ENCODE assay signal across 13 cellular contexts in genomic region chr11:72624496-72625201, GRCh38. TPM values are rescaled to one million over a fixed set of nuclear protein-coding genes. Genes with fewer than 3 reads are reported as not detected.
DNase-seq lines count a peak whose midpoint lies in the region; ATAC-seq and TF ChIP-seq lines count a peak whose summit lies in the region.
"Had no signal": no experiment of that assay in that cellular context is flagged by ENCODE, and none has a peak within 500 bp of the region (broad histone marks: within the 10 kb centered on the region; RNA-seq: fewer than 3 reads in every experiment).

No MANE protein-coding gene starts in this region.

- no peaks in the 10 kb centered on the region for H3K36me3 ChIP-seq in muscle layer of colon (ENCODE audit: insufficient read depth, low read length)
- no peaks in the 10 kb centered on the region for H3K36me3 ChIP-seq in tibial nerve

- H3K27me3 ChIP-seq in muscle layer of colon (ENCODE audit: control insufficient read depth in 1 of 2, insufficient read depth in 2 of 2, low read length in 2 of 2) (no peaks in the 10 kb centered on the region), tibial nerve (no peaks in the 10 kb centered on the region)

- peak; percentile 66 to 82 for TF ChIP-seq EP300 in tibial nerve (IDR thresholded peaks at IDR 0.05)

- H3K4me3 ChIP-seq in muscle layer of colon (ENCODE audit: low read depth in 1 of 2, low read length in 2 of 2) (no peak overlapping the region), tibial nerve (no peak overlapping the region)

- peaks cover 61% of the 10 kb centered on the region for H3K4me1 ChIP-seq in muscle layer of colon (ENCODE audit: insufficient read depth, low read length)
- peaks cover 0 to 31% (median 8%) of the 10 kb centered on the region in 4 donors for H3K4me1 ChIP-seq in tibial nerve
- H3K4me1 ChIP-seq: foreskin keratinocyte had no signal

- 67 to 85% methylated on average over 12 of the region's 12 CpGs for WGBS in tibial nerve, 2 donors

- ATAC-seq in esophagus mucosa (peak; percentile 33), GM18870 (IDR thresholded peaks at IDR 0.05; ENCODE audit: unreplicated experiment) (no peak), GM19452 (IDR thresholded peaks at IDR 0.05; ENCODE audit: unreplicated experiment) (no peak)
- ATAC-seq: foreskin keratinocyte had no signal

- H3K9me3 ChIP-seq in muscle layer of colon (ENCODE audit: low read length) (no peaks in the 10 kb centered on the region), tibial nerve (no peaks in the 10 kb centered on the region)

- no peak for TF ChIP-seq POLR2A in tibial nerve (IDR thresholded peaks at IDR 0.05)

- peak; percentile 38 for DNase-seq in DMS53 (lab: John Stamatoyannopoulos, UW)
- no peak for DNase-seq in DMS53 treated with DMSO at 0.1 percent for 48 hours (lab: John Stamatoyannopoulos, UW; ENCODE audit: unreplicated experiment)
- DNase-seq in tibial nerve (ENCODE audit: low spot score in 2 of 2), result peak in 1 of 2 donors; percentile 38
- no peak for DNase-seq in NOMO-1 treated with DMSO at 0.1 percent for 48 hours (lab: John Stamatoyannopoulos, UW; ENCODE audit: unreplicated experiment)
- DNase-seq: DMS153; foreskin keratinocyte; NCI-H187 treated with DMSO at 0.1 percent for 48 hours; stimulated activated naive CD4-positive, alpha-beta T cell treated with Interleukin-2 at 50 U/mL for 16 hours had no signal

- no peak overlapping the region for H3K9ac ChIP-seq in muscle layer of colon (ENCODE audit: low read length)

- H3K27ac ChIP-seq in muscle layer of colon (ENCODE audit: low read depth, low read length), result peak overlapping the region; percentile 97
- H3K27ac ChIP-seq in tibial nerve, result peak overlapping the region in 2 of 4 donors; percentile 57 to 80
- H3K27ac ChIP-seq: 22Rv1, foreskin keratinocyte had no signal

- TF ChIP-seq CTCF in tibial nerve (IDR thresholded peaks at IDR 0.05), result no peak

RNA-seq across cellular contexts. Expression of gene PDE2A, which starts 49.6 kb away (rescaled TPM):
- total RNA-seq in esophagus mucosa, result 6.0 TPM
- total RNA-seq in tibial nerve, result 10 to 100 TPM; 30.3 to 75.7 (median 43.1) TPM
